ENCODE assay signal across 8 cellular contexts in the genomic region with DNA sequence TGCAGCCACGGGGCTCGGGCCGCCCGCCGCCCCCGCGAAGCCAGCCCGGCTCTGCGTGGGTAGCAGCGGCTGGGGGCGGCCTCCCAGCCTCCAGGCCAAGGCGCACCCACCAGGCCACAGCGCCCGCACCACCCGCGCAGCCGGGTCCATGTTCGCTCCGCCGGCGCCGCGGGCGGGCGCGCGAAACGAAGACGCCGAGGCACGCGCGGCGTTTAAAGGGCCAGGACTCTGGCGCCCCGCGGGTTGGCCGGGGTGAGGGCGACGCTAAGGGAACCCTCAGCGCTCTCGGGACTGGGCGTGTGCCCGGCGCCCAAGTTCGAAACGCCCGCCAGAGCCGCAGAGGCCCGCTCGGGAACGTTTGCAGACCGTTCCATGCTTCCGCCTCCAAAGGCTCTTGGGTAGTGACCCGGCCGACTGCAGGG. TPM values are rescaled to one million over a fixed set of nuclear protein-coding genes. Genes with fewer than 3 reads are reported as not detected.
DNase-seq lines count a peak whose midpoint lies in the region; ATAC-seq and TF ChIP-seq lines count a peak whose summit lies in the region.

A gene (minus strand): TSS at position 162 of the 422 bp plus-strand sequence. CDS start 12 bp downstream, at position 150.

- peak within 1 kb of the TSS; percentile 95 for H3K4me3 ChIP-seq in SJSA1
- peak within 1 kb of the TSS; percentile 77 to 95 for H3K4me3 ChIP-seq in gastroesophageal sphincter
- H3K4me3 ChIP-seq in neutrophil (ENCODE audit: low read depth in 1 of 2, low read length in 1 of 2) = peak within 1 kb of the TSS; percentile 94 to 96

- peak; percentile 70 for DNase-seq in DMS53 treated with DMSO at 0.1 percent for 48 hours (lab: John Stamatoyannopoulos, UW; ENCODE audit: unreplicated experiment)
- DNase-seq in HuH-7 (ENCODE audit: low spot score) = peak; percentile 80
- DNase-seq in SJSA1 (ENCODE audit: low read depth in 1 of 2, low spot score in 2 of 2) = peak in 1 of 2 experiments; percentile 72
- DNase-seq in activated naive CD4-positive, alpha-beta T cell (lab: John Stamatoyannopoulos, UW) = peak; percentile 43 to 75 (median 54)

- no peak for TF ChIP-seq EP300 in gastroesophageal sphincter (IDR thresholded peaks at IDR 0.05)

- TF ChIP-seq POLR2A in gastroesophageal sphincter (IDR thresholded peaks at IDR 0.05) = peak in 1 of 2 donors; percentile 39

- WGBS in gastroesophageal sphincter (ENCODE audit: low coverage in 1 of 2), 2 donors = no CpG with 5 or more reads among the region's 56 CpGs

- peaks cover 13% of the 10 kb centered on the region for H3K4me1 ChIP-seq in SJSA1 (replicated peaks)
- H3K4me1 ChIP-seq in gastroesophageal sphincter = peaks cover 0 to 41% (median 26%) of the 10 kb centered on the region in 3 donors
- H3K4me1 ChIP-seq in neutrophil (ENCODE audit: control insufficient read depth in 1 of 2, insufficient read depth in 1 of 2, low read depth in 1 of 2, low read length in 1 of 2) = peaks cover 49 to 59% of the 10 kb centered on the region in 2 experiments

- peaks cover 15% of the 10 kb centered on the region for H3K36me3 ChIP-seq in SJSA1
- H3K36me3 ChIP-seq in gastroesophageal sphincter = peaks cover 0 to 28% of the 10 kb centered on the region in 2 donors
- H3K36me3 ChIP-seq in neutrophil = peaks cover 12% of the 10 kb centered on the region

- ATAC-seq in GM21447 (IDR thresholded peaks at IDR 0.05; ENCODE audit: unreplicated experiment) (peak; percentile 53), gastroesophageal sphincter (peak; percentile 87)

- H3K9me3 ChIP-seq in SJSA1 (replicated peaks) = no peaks in the 10 kb centered on the region
- H3K9me3 ChIP-seq in gastroesophageal sphincter = no peaks in the 10 kb centered on the region
- H3K9me3 ChIP-seq in neutrophil = no peaks in the 10 kb centered on the region

- no peaks in the 10 kb centered on the region for H3K27me3 ChIP-seq in SJSA1 (replicated peaks)
- H3K27me3 ChIP-seq in gastroesophageal sphincter = peaks cover 14% of the 10 kb centered on the region
- no peaks in the 10 kb centered on the region for H3K27me3 ChIP-seq in neutrophil

- peak within 1 kb of the TSS; percentile 94 for H3K27ac ChIP-seq in SJSA1
- H3K27ac ChIP-seq in gastroesophageal sphincter = peak within 1 kb of the TSS; percentile 74 to 96 (median 93)
- H3K27ac ChIP-seq in neutrophil = peak within 1 kb of the TSS; percentile 91

- no peak for TF ChIP-seq CTCF in gastroesophageal sphincter (IDR thresholded peaks at IDR 0.05)
- no peak for TF ChIP-seq CTCF in neutrophil (IDR thresholded peaks at IDR 0.05)
- TF ChIP-seq CTCF in subcutaneous adipose tissue (IDR thresholded peaks at IDR 0.05; ENCODE audit: low read depth) = no peak

RNA-seq across cellular contexts. Expression of the gene that starts here (rescaled TPM):
- 37.9 and 41.4 TPM in 2 replicates for total RNA-seq in SJSA1 (2014; rRNA removed; shearing (Covaris generic))
- total RNA-seq in gastroesophageal sphincter (10 to 100 TPM; 46.1 to 85.8 (median 57.5) TPM), subcutaneous adipose tissue (10 to 100 TPM; 24.5 to 40.3 (median 25.8) TPM)
